Comparison of ENCODE assay signal across 8 cellular contexts in the genomic region with DNA sequence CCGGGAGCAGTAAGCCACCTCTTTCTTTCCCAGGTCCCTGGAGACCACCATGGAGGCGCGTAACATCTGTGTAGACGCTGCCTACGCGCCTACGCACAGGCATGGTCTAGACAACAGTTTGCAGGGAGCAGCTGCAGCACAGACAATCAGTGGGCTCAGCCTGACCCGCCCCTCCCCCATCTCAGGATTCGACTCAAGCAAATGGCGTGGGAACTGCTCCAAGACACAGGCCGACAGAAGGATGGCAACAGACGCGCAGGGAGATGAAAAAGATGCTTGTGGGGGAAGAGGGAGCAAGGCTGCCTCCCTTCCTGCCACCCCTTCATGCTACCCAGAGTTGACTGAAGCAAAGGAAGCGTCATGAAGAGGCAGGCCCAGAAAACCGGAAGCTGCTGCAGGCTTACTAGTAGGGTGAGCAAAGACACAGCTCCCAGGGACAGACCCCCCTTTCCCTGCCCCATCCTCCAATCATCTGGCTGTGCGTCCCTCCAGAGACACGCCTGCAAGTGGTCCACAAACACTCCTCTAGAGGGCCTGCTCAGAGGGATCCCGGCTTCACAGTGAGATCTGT. TPM values are rescaled to one million over a fixed set of nuclear protein-coding genes. Genes with fewer than 3 reads are reported as not detected.
DNase-seq lines count a peak whose midpoint lies in the region; ATAC-seq and TF ChIP-seq lines count a peak whose summit lies in the region.

No MANE protein-coding gene starts in this region.

- peak overlapping the region; percentile 57 to 97 (median 82) for H3K27ac ChIP-seq in spleen

- no peak for ATAC-seq in HG02588 (IDR thresholded peaks at IDR 0.05; ENCODE audit: unreplicated experiment)

- H3K27me3 Mint-ChIP-seq in activated naive CD4-positive, alpha-beta T cell treated with anti-CD3 and anti-CD28 coated beads, Interleukin-2, amount 10 ng/mL, durations not matched to agents 7 days and 5 days, result no peaks in the 10 kb centered on the region

- H3K9me3 Mint-ChIP-seq in activated naive CD4-positive, alpha-beta T cell treated with anti-CD3 and anti-CD28 coated beads, Interleukin-2, amount 10 ng/mL, durations not matched to agents 7 days and 5 days, result no peaks in the 10 kb centered on the region

- CTCF ChIA-PET in activated naive CD4-positive, alpha-beta T cell treated with anti-CD3 and anti-CD28 coated beads, Interleukin-2, amount 10 ng/mL, durations not matched to agents 7 days and 5 days (lab: Charles Lee), result interaction anchor here (1.2 to 5.2 kb wide), 7 partner anchors 13 to 216 kb away, joined by 3 to 83 read pairs (median 17); a partner anchor contains a TSS

- H3K4me1 ChIP-seq in spleen, result peaks cover 32 to 86% (median 71%) of the 10 kb centered on the region in 6 donors

- peaks cover 30% of the 10 kb centered on the region for H3K36me3 Mint-ChIP-seq in activated naive CD4-positive, alpha-beta T cell treated with anti-CD3 and anti-CD28 coated beads, Interleukin-2, amount 10 ng/mL, durations not matched to agents 7 days and 5 days

- H3K27me3 ChIP-seq in spleen (replicated peaks in 1 of 7), result no peaks in the 10 kb centered on the region

- H3K4me3 Mint-ChIP-seq in activated naive CD4-positive, alpha-beta T cell treated with anti-CD3 and anti-CD28 coated beads, Interleukin-2, amount 10 ng/mL, durations not matched to agents 7 days and 5 days, result peak overlapping the region; percentile 8

- WGBS in spleen, 5 donors, result 42 to 52% (median 49%) methylated on average over 18 of the region's 18 CpGs

- intact Hi-C loops in spleen (cut with DNase I; ENCODE audit: low total_unique reads), result no loop called here

- DNase-seq in AML-193 (lab: John Stamatoyannopoulos, UW) (peak; percentile 16 to 17), NCI-H524 treated with DMSO at 0.1 percent for 48 hours (lab: John Stamatoyannopoulos, UW) (peak; percentile 83), hepatic stellate cell (ENCODE audit: low spot score) (peak; percentile 61), spleen (peak; percentile 91), NCI-H1105 (lab: John Stamatoyannopoulos, UW) (no peak), SKM-1 treated with dmso at 0.1 percent for 144 hours (lab: John Stamatoyannopoulos, UW; ENCODE audit: unreplicated experiment) (no peak)
- peak; percentile 84 for DNase-seq in activated naive CD4-positive, alpha-beta T cell treated with anti-CD3 and anti-CD28 coated beads, Interleukin-2, amount 10 ng/mL, durations not matched to agents 7 days and 5 days

- no peaks in the 10 kb centered on the region for H3K9me3 ChIP-seq in spleen

- peaks cover 57% of the 10 kb centered on the region for H3K4me1 Mint-ChIP-seq in activated naive CD4-positive, alpha-beta T cell treated with anti-CD3 and anti-CD28 coated beads, Interleukin-2, amount 10 ng/mL, durations not matched to agents 7 days and 5 days

- TF ChIP-seq POLR2A in spleen (IDR thresholded peaks at IDR 0.05), result no peak

- peak overlapping the region in 1 of 8 donors; percentile 54 for H3K4me3 ChIP-seq in spleen

- peak overlapping the region; percentile 96 for H3K27ac Mint-ChIP-seq in activated naive CD4-positive, alpha-beta T cell treated with anti-CD3 and anti-CD28 coated beads, Interleukin-2, amount 10 ng/mL, durations not matched to agents 7 days and 5 days

- peaks cover 0 to 52% (median 16%) of the 10 kb centered on the region in 6 donors for H3K36me3 ChIP-seq in spleen

- peak in 3 of 11 experiments; percentile 9 to 33 (median 17) for TF ChIP-seq CTCF in spleen (IDR thresholded peaks at IDR 0.05 in 8 of 11, conservative IDR thresholded peaks at IDR 0.05 in 3 of 11)

RNA-seq across cellular contexts. Expression of a gene that starts 19.5 kb away (rescaled TPM):
- 10 to 100 TPM; 43.3 to 79.2 (median 55.3) TPM for total RNA-seq in spleen
- 10 to 100 TPM; 13.7 to 37.4 (median 14.8) TPM for polyA plus RNA-seq in spleen

RNA-seq across cellular contexts. Expression of a gene that starts 31.5 kb away (rescaled TPM):
- 10 to 100 TPM; 42.9 to 62.2 (median 49.0) TPM for total RNA-seq in spleen
- polyA plus RNA-seq in spleen, result 10 to 100 TPM; 65.1 to 87.6 (median 86.6) TPM

RNA-seq across cellular contexts. Expression of a gene that starts 42.7 kb away (rescaled TPM):
- total RNA-seq in spleen, result 10 to 100 TPM; 31.1 to 77.4 (median 43.7) TPM
- polyA plus RNA-seq in spleen, result 10 to 100 TPM; 17.2 to 45.1 (median 37.4) TPM

Comparison
In these comparisons a context has a peak if more than half of its experiments do, and no peak if none do; other contexts are left out.
1. DNase-seq: peak in AML-193 (2 of 2), NCI-H524 treated with DMSO at 0.1 percent for 48 hours (single experiment), activated naive CD4-positive, alpha-beta T cell treated with anti-CD3 and anti-CD28 coated beads, Interleukin-2, amount 10 ng/mL, durations not matched to agents 7 days and 5 days (single experiment), hepatic stellate cell (single experiment) and spleen (single experiment); none in NCI-H1105 (single experiment) and SKM-1 treated with dmso at 0.1 percent for 144 hours (single experiment).